8 cellular contexts compared by ENCODE assay signal in the genomic region with DNA sequence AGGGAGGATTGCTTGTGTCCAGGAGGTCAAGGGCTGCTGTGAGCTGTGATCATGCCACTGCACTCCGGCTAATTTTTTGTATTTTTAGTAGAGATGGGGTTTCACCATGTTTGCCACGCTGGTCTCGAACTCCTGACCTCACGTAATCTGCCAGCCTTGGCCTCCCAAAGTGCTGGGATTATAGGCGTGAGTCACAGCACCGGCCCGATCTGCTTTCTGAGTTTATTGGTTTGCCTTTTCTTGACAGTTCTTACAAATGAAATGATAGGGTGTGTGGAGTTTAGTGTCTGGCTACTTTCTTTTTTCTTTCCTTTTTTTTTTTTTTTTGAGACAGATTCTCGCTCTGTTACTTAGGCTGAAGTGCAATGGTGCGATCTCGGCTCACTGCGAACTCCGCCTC. TPM values are rescaled to one million over a fixed set of nuclear protein-coding genes. Genes with fewer than 3 reads are reported as not detected.
DNase-seq lines count a peak whose midpoint lies in the region; ATAC-seq, FAIRE-seq and TF ChIP-seq lines count a peak whose summit lies in the region.

No MANE protein-coding gene starts in this region.

- H3K9me3 Mint-ChIP-seq in astrocyte (ENCODE audit: unreplicated experiment): no peaks in the 10 kb centered on the region

- H2AFZ ChIP-seq in astrocyte (ENCODE audit: low read depth, low read length): peak overlapping the region; percentile 87

- no peak for DNase-seq in HFF-Myc (ENCODE audit: extremely low read depth, low read depth)
- DNase-seq in astrocyte (ENCODE audit: low read depth): no peak
- no peak for DNase-seq in NCI-H82 (lab: John Stamatoyannopoulos, UW)
- DNase-seq in DMS53 treated with DMSO at 0.1 percent for 48 hours (lab: John Stamatoyannopoulos, UW; ENCODE audit: unreplicated experiment): no peak
- no peak for DNase-seq in ureter (ENCODE audit: low spot score)

- peak overlapping the region; percentile 86 for H3K9ac ChIP-seq in astrocyte (ENCODE audit: low read length)

- peaks cover 19% of the 10 kb centered on the region for H3K79me2 ChIP-seq in astrocyte (ENCODE audit: insufficient read depth, low read length)

- H3K4me3 Mint-ChIP-seq in astrocyte (ENCODE audit: unreplicated experiment): peak overlapping the region; percentile 96

- H3K27ac ChIP-seq in 22Rv1: peak overlapping the region; percentile 31; the same call in 1 of the 2 replicates
- peak overlapping the region; percentile 83 for H3K27ac ChIP-seq in astrocyte (ENCODE audit: low read depth, low read length)
- H3K27ac ChIP-seq in mesodermal cell (ENCODE audit: low read depth, low read length, severe bottlenecking): no peak overlapping the region

- TF ChIP-seq CTCF in 22Rv1 (IDR thresholded peaks at IDR 0.05): no peak
- no peak for TF ChIP-seq CTCF in HFF-Myc (IDR thresholded peaks at IDR 0.05; ENCODE audit: low read depth, low read length, missing control alignments)
- TF ChIP-seq CTCF in astrocyte (IDR thresholded peaks at IDR 0.05; ENCODE audit: insufficient read depth, low read depth, low read length): no peak

- H3K4me1 ChIP-seq in astrocyte (ENCODE audit: insufficient read depth, low read length) (peaks cover 11% of the 10 kb centered on the region), mesodermal cell (ENCODE audit: control insufficient read depth, insufficient read depth, low read length, poor library complexity, severe bottlenecking) (no peaks in the 10 kb centered on the region)

- H3K27me3 ChIP-seq in astrocyte (ENCODE audit: insufficient read depth, low read length): no peaks in the 10 kb centered on the region

- WGBS in mesodermal cell (ENCODE audit: insufficient coverage in 2 of 2), 2 experiments: 92% methylated on average over 10 to 11 of the region's 12 CpGs

- ATAC-seq in GM19328 (IDR thresholded peaks at IDR 0.05; ENCODE audit: unreplicated experiment): no peak

- H3K27ac Mint-ChIP-seq in astrocyte (ENCODE audit: unreplicated experiment): no peak overlapping the region

- no peaks in the 10 kb centered on the region for H4K20me1 ChIP-seq in astrocyte (ENCODE audit: insufficient read depth, low read length)

- no peaks in the 10 kb centered on the region for H3K27me3 Mint-ChIP-seq in astrocyte (ENCODE audit: low read depth, unreplicated experiment)

- H3K4me1 Mint-ChIP-seq in astrocyte (ENCODE audit: low read depth, unreplicated experiment): no peaks in the 10 kb centered on the region

- H3K9me3 ChIP-seq in astrocyte (ENCODE audit: insufficient read depth, low read depth, low read length): no peaks in the 10 kb centered on the region
- H3K9me3 ChIP-seq in mesodermal cell (ENCODE audit: control insufficient read depth, low read length): no peaks in the 10 kb centered on the region

- no peak for FAIRE-seq in astrocyte (lab: Jason Lieb, UNC)

- peaks cover 3% of the 10 kb centered on the region for H3K36me3 ChIP-seq in astrocyte (ENCODE audit: insufficient read depth, low read length)
- peaks cover 7% of the 10 kb centered on the region for H3K36me3 ChIP-seq in mesodermal cell (ENCODE audit: control insufficient read depth, insufficient read depth, low read length)

- peak overlapping the region; percentile 82 for H3K4me3 ChIP-seq in HFF-Myc (replicated peaks; ENCODE audit: low read depth, low read length)
- H3K4me3 ChIP-seq in astrocyte (ENCODE audit: insufficient read depth, low read depth, low read length): peak overlapping the region; percentile 76
- peak overlapping the region; percentile 70 for H3K4me3 ChIP-seq in mesodermal cell (ENCODE audit: extremely low read depth, insufficient read depth, low read length, poor library complexity, severe bottlenecking)

- H3K36me3 Mint-ChIP-seq in astrocyte (ENCODE audit: low read depth, unreplicated experiment): no peaks in the 10 kb centered on the region

- peak overlapping the region; percentile 91 for H3K4me2 ChIP-seq in astrocyte (ENCODE audit: low read length)

RNA-seq across cellular contexts. Expression of a gene that starts 0.8 kb away (rescaled TPM):
- total RNA-seq in astrocyte (4.4 and 5.0 TPM in 2 replicates), ureter (5.2 TPM)
- polyA plus RNA-seq in mesodermal cell (2013, experiment 1 of 2): 3.9 TPM
- polyA plus RNA-seq in mesodermal cell (2013, experiment 2 of 2): 6.0 TPM

RNA-seq across cellular contexts. Expression of a gene that starts 1.1 kb away (rescaled TPM):
- not detected in 2 replicates for total RNA-seq in astrocyte
- polyA plus RNA-seq in mesodermal cell (2013, experiment 1 of 2): not detected
- polyA plus RNA-seq in mesodermal cell (2013, experiment 2 of 2): not detected
- total RNA-seq in ureter: not detected

RNA-seq across cellular contexts. Expression of a gene that starts 25.3 kb away (rescaled TPM):
- total RNA-seq in astrocyte (35.1 and 36.8 TPM in 2 replicates), ureter (51.9 TPM)
- 30.7 TPM for polyA plus RNA-seq in mesodermal cell (2013, experiment 1 of 2)
- polyA plus RNA-seq in mesodermal cell (2013, experiment 2 of 2): 28.9 TPM

RNA-seq across cellular contexts. Expression of a gene that starts 45.2 kb away (rescaled TPM):
- total RNA-seq in astrocyte (41.5 and 45.3 TPM in 2 replicates), ureter (56.9 TPM)
- polyA plus RNA-seq in mesodermal cell (2013, experiment 1 of 2): 47.7 TPM
- polyA plus RNA-seq in mesodermal cell (2013, experiment 2 of 2): 36.3 TPM
